Comparison of ENCODE assay signal across 22 cellular contexts in genomic region chr1:182848736-182849135, GRCh38. TPM values are rescaled to one million over a fixed set of nuclear protein-coding genes. Genes with fewer than 3 reads are reported as not detected.
DNase-seq lines count a peak whose midpoint lies in the region; ATAC-seq, FAIRE-seq and TF ChIP-seq lines count a peak whose summit lies in the region.
"Had no signal": no experiment of that assay in that cellular context is flagged by ENCODE, and none has a peak within 500 bp of the region (broad histone marks: within the 10 kb centered on the region; RNA-seq: fewer than 3 reads in every experiment).

No MANE protein-coding gene starts in this region.

- H3K9me3 Mint-ChIP-seq in activated T-cell treated with anti-CD3 and anti-CD28 coated beads, Interleukin-2, amount 50 U/mL, for 24 hours, result no peaks in the 10 kb centered on the region
- H3K9me3 Mint-ChIP-seq in activated naive CD8-positive, alpha-beta T cell treated with anti-CD3 and anti-CD28 coated beads for 36 hours, result no peaks in the 10 kb centered on the region
- H3K9me3 Mint-ChIP-seq: CD14-positive monocyte had no signal

- H3K36me3 ChIP-seq in trophoblast cell (ENCODE audit: control insufficient read depth in 1 of 2, insufficient read depth in 2 of 2, low read length in 2 of 2) (peaks cover 33 to 51% of the 10 kb centered on the region in 2 experiments), body of pancreas (replicated peaks in 1 of 2; ENCODE audit: insufficient read depth in 1 of 2, low read depth in 2 of 2) (peaks cover 13 to 22% of the 10 kb centered on the region in 2 donors)

- no peak overlapping the region for H3K9ac ChIP-seq in trophoblast cell (ENCODE audit: low read length)
- H3K9ac ChIP-seq: KMS-11, SK-N-SH had no signal

- intact Hi-C loops in body of pancreas (cut with DNase I), result no loop called here

- no peaks in the 10 kb centered on the region for H3K79me1 ChIP-seq in trophoblast cell (ENCODE audit: low read length)

- H3K27ac ChIP-seq in trophoblast cell (ENCODE audit: low read depth, low read length) (no peak overlapping the region), body of pancreas (no peak overlapping the region)
- H3K27ac ChIP-seq: KMS-11 had no signal

- peak overlapping the region; percentile 76 for H3K4ac ChIP-seq in trophoblast cell (ENCODE audit: low read depth, low read length)

- no peak overlapping the region for H4K12ac ChIP-seq in trophoblast cell (ENCODE audit: low read depth, low read length)

- H3K4me1 Mint-ChIP-seq in activated T-cell treated with anti-CD3 and anti-CD28 coated beads, Interleukin-2, amount 50 U/mL, for 24 hours (ENCODE audit: low read depth), result peaks cover 81% of the 10 kb centered on the region
- H3K4me1 Mint-ChIP-seq in activated naive CD8-positive, alpha-beta T cell treated with anti-CD3 and anti-CD28 coated beads for 36 hours, result peaks cover 72% of the 10 kb centered on the region

- no peak for ATAC-seq in body of pancreas

- TF ChIP-seq CTCF in D721Med (IDR thresholded peaks at IDR 0.05; ENCODE audit: insufficient read depth, missing control alignments), result no peak
- TF ChIP-seq CTCF in body of pancreas (IDR thresholded peaks at IDR 0.05), result no peak

- no peak overlapping the region for H3K14ac ChIP-seq in trophoblast cell (ENCODE audit: low read length)

- no peak overlapping the region for H4K91ac ChIP-seq in trophoblast cell (ENCODE audit: low read depth, low read length)

- H3K18ac ChIP-seq in trophoblast cell (ENCODE audit: low read length), result no peak overlapping the region

- H4K8ac ChIP-seq in trophoblast cell (ENCODE audit: low read depth, low read length), result no peak overlapping the region

- FAIRE-seq in D721Med (lab: Jason Lieb, UNC), result peak; percentile 72
- FAIRE-seq: G401.6, RCC 7860 had no signal

- H3K23ac ChIP-seq in trophoblast cell (ENCODE audit: low read length), result peak overlapping the region; percentile 66

- H3K4me3 ChIP-seq in trophoblast cell (ENCODE audit: low read depth, low read length) (no peak overlapping the region), body of pancreas (no peak overlapping the region)

- H3K4me1 ChIP-seq in trophoblast cell (ENCODE audit: control insufficient read depth in 1 of 2, insufficient read depth in 2 of 2, low read length in 2 of 2) (peaks cover 0 to 2% of the 10 kb centered on the region in 2 experiments), body of pancreas (peaks cover 7% of the 10 kb centered on the region)

- no peak overlapping the region for H3K4me3 Mint-ChIP-seq in activated T-cell treated with anti-CD3 and anti-CD28 coated beads, Interleukin-2, amount 50 U/mL, for 24 hours
- H3K4me3 Mint-ChIP-seq in activated naive CD8-positive, alpha-beta T cell treated with anti-CD3 and anti-CD28 coated beads for 36 hours, result no peak overlapping the region
- H3K4me3 Mint-ChIP-seq: CD14-positive monocyte had no signal

- DNase-seq in activated T-cell treated with anti-CD3 and anti-CD28 coated beads, Interleukin-2, amount 50 U/mL, for 24 hours, result no peak
- DNase-seq in activated T-cell treated with anti-CD3 and anti-CD28 coated beads for 4 hours (no peak), D721Med (ENCODE audit: insufficient read length, low spot score) (no peak), trophoblast cell (no peak), body of pancreas (no peak), EL (no peak), NCI-H2196 treated with DMSO at 0.1 percent for 48 hours (lab: John Stamatoyannopoulos, UW; ENCODE audit: unreplicated experiment) (no peak)
- no peak for DNase-seq in activated naive CD8-positive, alpha-beta T cell treated with anti-CD3 and anti-CD28 coated beads for 36 hours
- DNase-seq: ACHN, AML-193, DMS79, HCEC 1CT, NCI-H1048, NCI-H146, NCI-H2081, NCI-H510A, SHP77, SK-N-SH had no signal

- no peak overlapping the region for H3K4me2 ChIP-seq in trophoblast cell (ENCODE audit: low read length)
- H3K4me2 ChIP-seq: KMS-11, SK-N-SH had no signal

- H2BK120ac ChIP-seq in trophoblast cell (ENCODE audit: insufficient read depth, low read length, poor library complexity), result no peak overlapping the region

- H3K27me3 ChIP-seq in trophoblast cell (ENCODE audit: insufficient read depth, low read length), result no peaks in the 10 kb centered on the region
- H3K27me3 ChIP-seq in body of pancreas, result no peaks in the 10 kb centered on the region

- peak overlapping the region; percentile 83 for H3K27ac Mint-ChIP-seq in activated T-cell treated with anti-CD3 and anti-CD28 coated beads, Interleukin-2, amount 50 U/mL, for 24 hours
- H3K27ac Mint-ChIP-seq in activated naive CD8-positive, alpha-beta T cell treated with anti-CD3 and anti-CD28 coated beads for 36 hours, result peak overlapping the region; percentile 9
- H3K27ac Mint-ChIP-seq: CD14-positive monocyte had no signal

- H2BK5ac ChIP-seq in trophoblast cell (ENCODE audit: low read depth, low read length, poor library complexity), result no peak overlapping the region

- H3K36me3 Mint-ChIP-seq in activated T-cell treated with anti-CD3 and anti-CD28 coated beads, Interleukin-2, amount 50 U/mL, for 24 hours (ENCODE audit: low read depth), result peaks cover 98% of the 10 kb centered on the region
- peaks cover 62% of the 10 kb centered on the region for H3K36me3 Mint-ChIP-seq in activated naive CD8-positive, alpha-beta T cell treated with anti-CD3 and anti-CD28 coated beads for 36 hours

- no CpG with 5 or more reads among the region's 2 CpGs for WGBS in trophoblast cell (ENCODE audit: extremely low coverage, insufficient coverage, insufficient read length)
- 95% methylated on average over 2 of the region's 2 CpGs for WGBS in body of pancreas, 2 donors

- H3K79me2 ChIP-seq in trophoblast cell (ENCODE audit: control insufficient read depth, insufficient read depth, low read length, poor library complexity), result peaks cover 19% of the 10 kb centered on the region

- no peak overlapping the region for H2BK12ac ChIP-seq in trophoblast cell (ENCODE audit: low read length)

- no peak overlapping the region for H2AFZ ChIP-seq in trophoblast cell (ENCODE audit: insufficient read depth, low read length, poor library complexity)

- TF ChIP-seq POLR2A in body of pancreas (IDR thresholded peaks at IDR 0.05), result no peak

- H2AK5ac ChIP-seq in trophoblast cell (ENCODE audit: low read length), result no peak overlapping the region

- H3K27me3 Mint-ChIP-seq in activated T-cell treated with anti-CD3 and anti-CD28 coated beads, Interleukin-2, amount 50 U/mL, for 24 hours, result no peaks in the 10 kb centered on the region
- no peaks in the 10 kb centered on the region for H3K27me3 Mint-ChIP-seq in activated naive CD8-positive, alpha-beta T cell treated with anti-CD3 and anti-CD28 coated beads for 36 hours

- H3K9me3 ChIP-seq in trophoblast cell (ENCODE audit: insufficient read depth, low read depth, low read length) (no peaks in the 10 kb centered on the region), body of pancreas (no peaks in the 10 kb centered on the region)
- H3K9me3 ChIP-seq: SK-N-SH had no signal

RNA-seq across cellular contexts. Expression of gene DHX9, which starts 9.6 kb away (rescaled TPM):
- total RNA-seq in activated naive CD8-positive, alpha-beta T cell treated with anti-CD3 and anti-CD28 coated beads for 36 hours, result 100 to 1,000 TPM; 310 to 318 TPM
- polyA plus RNA-seq in trophoblast cell (2013), result 75.7 and 78.8 TPM in 2 replicates
- 10 to 100 TPM; 38.4 to 67.9 TPM for total RNA-seq in body of pancreas

RNA-seq across cellular contexts. Expression of gene NPL, which starts 59.2 kb away (rescaled TPM):
- 1 to 10 TPM; 4.7 to 5.4 TPM for total RNA-seq in activated naive CD8-positive, alpha-beta T cell treated with anti-CD3 and anti-CD28 coated beads for 36 hours
- polyA plus RNA-seq in trophoblast cell (2013), result 1.7 and 2.2 TPM in 2 replicates
- 1 to 10 TPM in 1 of 2 donors, under 1 TPM in 1; 0.99 to 2.6 TPM for total RNA-seq in body of pancreas

Comparison
In these comparisons a context has a peak if more than half of its experiments do, and no peak if none do; other contexts are left out.
1. RNA of gene DHX9, which starts 9.6 kb away (total RNA-seq): 310 to 318 TPM in activated naive CD8-positive, alpha-beta T cell treated with anti-CD3 and anti-CD28 coated beads for 36 hours; 38.4 to 67.9 TPM in body of pancreas; every median in the first group is over 4 times any median in the second.